ENCODE assay signal across 10 cellular contexts in genomic region chr4:123411976-123412589, GRCh38. TPM values are rescaled to one million over a fixed set of nuclear protein-coding genes. Genes with fewer than 3 reads are reported as not detected.
DNase-seq lines count a peak whose midpoint lies in the region; ATAC-seq and TF ChIP-seq lines count a peak whose summit lies in the region.
"Had no signal": no experiment of that assay in that cellular context is flagged by ENCODE, and none has a peak within 500 bp of the region (broad histone marks: within the 10 kb centered on the region; RNA-seq: fewer than 3 reads in every experiment).

No MANE protein-coding gene starts in this region.

- no peak for TF ChIP-seq CTCF in CD8-positive, alpha-beta T cell (IDR thresholded peaks at IDR 0.05)
- TF ChIP-seq CTCF in upper lobe of right lung (IDR thresholded peaks at IDR 0.05) = no peak

- H3K27ac ChIP-seq in CD8-positive, alpha-beta T cell (ENCODE audit: low read depth, low read length) = no peak overlapping the region
- H3K27ac ChIP-seq in upper lobe of right lung = no peak overlapping the region

- CTCF ChIA-PET in CD8-positive, alpha-beta T cell (lab: Charles Lee) = interaction anchor here (0.7 kb wide), 1 partner anchor 97 kb away, joined by 4 read pairs; no protein-coding TSS in a partner anchor

- no peaks in the 10 kb centered on the region for H3K9me3 Mint-ChIP-seq in CD8-positive, alpha-beta T cell
- peaks cover 4% of the 10 kb centered on the region for H3K9me3 Mint-ChIP-seq in activated naive CD8-positive, alpha-beta T cell treated with anti-CD3 and anti-CD28 coated beads for 36 hours

- POLR2A ChIA-PET in CD8-positive, alpha-beta T cell (lab: Charles Lee) = interaction anchor here (0.7 kb wide), 1 partner anchor 419 kb away, joined by 4 read pairs; no protein-coding TSS in a partner anchor

- H3K27ac Mint-ChIP-seq in CD8-positive, alpha-beta T cell = peak overlapping the region; percentile 43
- H3K27ac Mint-ChIP-seq in activated naive CD8-positive, alpha-beta T cell treated with anti-CD3 and anti-CD28 coated beads for 36 hours = peak overlapping the region; percentile 83

- peaks cover 33% of the 10 kb centered on the region for H3K4me1 Mint-ChIP-seq in CD8-positive, alpha-beta T cell (ENCODE audit: low read depth)
- H3K4me1 Mint-ChIP-seq in activated naive CD8-positive, alpha-beta T cell treated with anti-CD3 and anti-CD28 coated beads for 36 hours = peaks cover 49% of the 10 kb centered on the region

- H3K27me3 ChIP-seq in CD8-positive, alpha-beta T cell (ENCODE audit: insufficient read depth, low read length) = no peaks in the 10 kb centered on the region
- no peaks in the 10 kb centered on the region for H3K27me3 ChIP-seq in upper lobe of right lung

- no peak for ATAC-seq in CD8-positive, alpha-beta T cell
- ATAC-seq in GM19372 (IDR thresholded peaks at IDR 0.05; ENCODE audit: low read depth, unreplicated experiment) (peak; percentile 76), HG03103 (IDR thresholded peaks at IDR 0.05; ENCODE audit: low read depth, unreplicated experiment) (peak; percentile 76), upper lobe of right lung (no peak)

- no peaks in the 10 kb centered on the region for H3K36me3 ChIP-seq in CD8-positive, alpha-beta T cell (ENCODE audit: insufficient read depth, low read length)
- H3K36me3 ChIP-seq in upper lobe of right lung = no peaks in the 10 kb centered on the region

- no peaks in the 10 kb centered on the region for H3K4me1 ChIP-seq in CD8-positive, alpha-beta T cell (ENCODE audit: insufficient read depth, low read length)
- peaks cover 6% of the 10 kb centered on the region for H3K4me1 ChIP-seq in upper lobe of right lung

- DNase-seq in CD8-positive, alpha-beta T cell = no peak
- DNase-seq in activated naive CD8-positive, alpha-beta T cell treated with anti-CD3 and anti-CD28 coated beads for 36 hours = no peak
- DNase-seq in LoVo (ENCODE audit: low spot score) (no peak), NCI-H226 (no peak), SW480 (ENCODE audit: low spot score) (no peak), upper lobe of right lung (no peak)
- DNase-seq: DMS 273 treated with DMSO at 0.1 percent for 48 hours, NCI-H2171 had no signal

- no peaks in the 10 kb centered on the region for H3K9me3 ChIP-seq in CD8-positive, alpha-beta T cell (ENCODE audit: low read length)
- H3K9me3 ChIP-seq in upper lobe of right lung = no peaks in the 10 kb centered on the region

- H3K4me3 ChIP-seq in CD8-positive, alpha-beta T cell (ENCODE audit: low read depth, low read length) = no peak overlapping the region
- no peak overlapping the region for H3K4me3 ChIP-seq in upper lobe of right lung

- intact Hi-C loops in CD8-positive, alpha-beta T cell (cut with DNase I, micrococcal nuclease) = no loop called here
- intact Hi-C loops in upper lobe of right lung (cut with DNase I) = no loop called here

- no peak overlapping the region for H3K4me3 Mint-ChIP-seq in CD8-positive, alpha-beta T cell
- H3K4me3 Mint-ChIP-seq in activated naive CD8-positive, alpha-beta T cell treated with anti-CD3 and anti-CD28 coated beads for 36 hours = peak overlapping the region; percentile 51

- no peaks in the 10 kb centered on the region for H3K27me3 Mint-ChIP-seq in CD8-positive, alpha-beta T cell (ENCODE audit: low read depth)
- no peaks in the 10 kb centered on the region for H3K27me3 Mint-ChIP-seq in activated naive CD8-positive, alpha-beta T cell treated with anti-CD3 and anti-CD28 coated beads for 36 hours

- no peaks in the 10 kb centered on the region for H3K36me3 Mint-ChIP-seq in CD8-positive, alpha-beta T cell
- H3K36me3 Mint-ChIP-seq in activated naive CD8-positive, alpha-beta T cell treated with anti-CD3 and anti-CD28 coated beads for 36 hours = peaks cover 10% of the 10 kb centered on the region

RNA-seq across cellular contexts. Expression of gene SPRY1, which starts 15.5 kb away (rescaled TPM):
- 10 to 100 TPM; 65.8 to 66.1 TPM for total RNA-seq in CD8-positive, alpha-beta T cell
- total RNA-seq in activated naive CD8-positive, alpha-beta T cell treated with anti-CD3 and anti-CD28 coated beads for 36 hours = 10 to 100 TPM; 91.1 to 93.0 TPM
- total RNA-seq in upper lobe of right lung = 134 TPM

Comparison
In these comparisons a context has a peak if more than half of its experiments do, and no peak if none do; other contexts are left out.
1. ATAC-seq: peak in GM19372 (single experiment) and HG03103 (single experiment); none in CD8-positive, alpha-beta T cell (single experiment) and upper lobe of right lung (single experiment).